Comparison of ENCODE assay signal across 8 cellular contexts in the genomic region with DNA sequence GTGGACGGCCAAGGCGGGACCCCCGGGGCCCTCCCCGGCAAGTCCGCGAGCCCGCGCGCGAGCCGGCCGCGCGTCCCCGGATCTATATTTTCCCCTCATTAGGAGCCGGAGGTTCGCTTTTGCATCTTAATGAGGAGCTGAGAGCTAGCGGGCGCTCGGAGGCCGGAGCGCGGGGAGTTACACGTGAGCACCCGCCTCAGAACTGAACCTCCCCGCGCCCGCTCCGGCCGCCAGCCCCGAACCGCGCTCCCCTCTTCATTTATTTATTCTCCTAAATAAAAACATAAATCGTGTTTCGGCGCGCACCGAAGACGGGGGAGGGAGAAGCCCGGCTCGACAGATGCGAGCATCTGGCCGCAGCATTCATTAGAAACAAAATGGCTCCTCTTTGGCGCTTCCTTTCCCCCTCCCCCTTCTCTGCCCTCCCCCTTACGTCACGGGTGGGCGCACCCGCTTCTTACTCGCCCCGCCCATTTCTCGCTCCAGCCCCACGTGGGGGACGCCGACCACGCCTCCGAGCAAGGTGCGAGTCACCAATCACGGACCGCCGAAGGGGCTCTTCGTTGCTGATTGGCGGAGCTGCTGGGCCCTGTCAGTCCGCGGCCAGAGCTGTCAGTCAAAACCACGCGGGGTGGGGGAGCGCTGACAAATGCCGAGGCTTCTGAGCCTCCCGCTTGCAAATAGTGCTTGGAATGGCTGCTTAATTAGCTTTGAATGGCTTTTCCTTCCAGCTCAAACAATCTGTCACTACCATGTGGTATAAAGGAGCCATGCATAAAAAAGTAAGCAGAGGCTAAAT. TPM values are rescaled to one million over a fixed set of nuclear protein-coding genes. Genes with fewer than 3 reads are reported as not detected.
A peak's percentile ranks its signal among the peaks of the same experiment; 100 is the strongest.
DNase-seq lines count a peak whose midpoint lies in the region; ATAC-seq, FAIRE-seq and TF ChIP-seq lines count a peak whose summit lies in the region.

No MANE protein-coding gene starts in this region.

- ATAC-seq in HG02870 (IDR thresholded peaks at IDR 0.05; ENCODE audit: unreplicated experiment) = peak; percentile 58
- ATAC-seq in left cardiac atrium = peak; percentile 79 to 84
- ATAC-seq in upper lobe of right lung = peak; percentile 81

- peak overlapping the region; percentile 86 for H3K4me3 ChIP-seq in upper lobe of right lung

- peak; percentile 79 for TF ChIP-seq POLR2A in GM12892 (IDR thresholded peaks at IDR 0.05; ENCODE audit: low read depth, low read length)

- H3K27ac Mint-ChIP-seq in T-helper 1 cell treated with Interleukin-12 subunit alpha and Interleukin-12 subunit beta and Interleukin-4 antibody, amounts not matched to agents 30 μg/mL and 1 μg/mL, for 36 hours = peak overlapping the region; percentile 100

- FAIRE-seq in GM12892 (lab: Jason Lieb, UNC) = peak; percentile 97

- peaks cover 35% of the 10 kb centered on the region for H3K4me1 Mint-ChIP-seq in T-helper 1 cell treated with Interleukin-12 subunit alpha and Interleukin-12 subunit beta and Interleukin-4 antibody, amounts not matched to agents 30 μg/mL and 1 μg/mL, for 36 hours (ENCODE audit: low read depth)

- H3K27me3 Mint-ChIP-seq in T-helper 1 cell treated with Interleukin-12 subunit alpha and Interleukin-12 subunit beta and Interleukin-4 antibody, amounts not matched to agents 30 μg/mL and 1 μg/mL, for 36 hours (ENCODE audit: low read depth) = peaks cover 40% of the 10 kb centered on the region

- peak; percentile 99 for DNase-seq in GM12892 (ENCODE audit: insufficient read length)
- peak; percentile 97 for DNase-seq in NCI-H1694 (lab: John Stamatoyannopoulos, UW)
- peak; percentile 66 to 100 (median 100) for DNase-seq in amygdala (lab: John Stamatoyannopoulos, UW)
- peak; percentile 100 for DNase-seq in left cardiac atrium
- peak; percentile 100 for DNase-seq in posterior vena cava (ENCODE audit: low spot score)
- DNase-seq in upper lobe of right lung = peak; percentile 100

- intact Hi-C loops in left cardiac atrium (cut with DNase I) (loop anchor here in 1 of 2 donors (10.0 kb wide), 1 partner anchor 365 kb away; no protein-coding TSS in a partner anchor), posterior vena cava (cut with DNase I) (loop anchor here in 1 of 2 donors (5.0 kb wide), 1 partner anchor 37 kb away; no protein-coding TSS in a partner anchor), upper lobe of right lung (cut with DNase I) (no loop called here)

- H3K4me1 ChIP-seq in upper lobe of right lung = peaks cover 40% of the 10 kb centered on the region

- no peaks in the 10 kb centered on the region for H3K9me3 Mint-ChIP-seq in T-helper 1 cell treated with Interleukin-12 subunit alpha and Interleukin-12 subunit beta and Interleukin-4 antibody, amounts not matched to agents 30 μg/mL and 1 μg/mL, for 36 hours

- H3K36me3 ChIP-seq in upper lobe of right lung = no peaks in the 10 kb centered on the region

- peak overlapping the region; percentile 98 for H3K27ac ChIP-seq in upper lobe of right lung

- H3K9me3 ChIP-seq in upper lobe of right lung = no peaks in the 10 kb centered on the region

- TF ChIP-seq CTCF in upper lobe of right lung (IDR thresholded peaks at IDR 0.05) = no peak

- H3K27me3 ChIP-seq in upper lobe of right lung = no peaks in the 10 kb centered on the region

- peaks cover 12% of the 10 kb centered on the region for H3K36me3 Mint-ChIP-seq in T-helper 1 cell treated with Interleukin-12 subunit alpha and Interleukin-12 subunit beta and Interleukin-4 antibody, amounts not matched to agents 30 μg/mL and 1 μg/mL, for 36 hours (ENCODE audit: low read depth)

- H3K4me3 Mint-ChIP-seq in T-helper 1 cell treated with Interleukin-12 subunit alpha and Interleukin-12 subunit beta and Interleukin-4 antibody, amounts not matched to agents 30 μg/mL and 1 μg/mL, for 36 hours = peak overlapping the region; percentile 98

RNA-seq across cellular contexts. Expression of a gene that starts 1.6 kb away (rescaled TPM):
- 12.9 TPM for polyA plus RNA-seq in GM12892 (2012; ENCODE audit: missing spikeins)
- total RNA-seq in left cardiac atrium (10 to 100 TPM; 22.4 to 29.3 TPM), posterior vena cava (10 to 100 TPM; 45.5 to 50.9 TPM), upper lobe of right lung (58.8 TPM)

Comparison
In these comparisons a context has a peak if more than half of its experiments do, and no peak if none do; other contexts are left out.
1. Peak in every context shown above with its lines: DNase-seq, ATAC-seq, H3K4me3 ChIP-seq and H3K27ac ChIP-seq.